ENCODE assay signal across 33 cellular contexts in the genomic region with DNA sequence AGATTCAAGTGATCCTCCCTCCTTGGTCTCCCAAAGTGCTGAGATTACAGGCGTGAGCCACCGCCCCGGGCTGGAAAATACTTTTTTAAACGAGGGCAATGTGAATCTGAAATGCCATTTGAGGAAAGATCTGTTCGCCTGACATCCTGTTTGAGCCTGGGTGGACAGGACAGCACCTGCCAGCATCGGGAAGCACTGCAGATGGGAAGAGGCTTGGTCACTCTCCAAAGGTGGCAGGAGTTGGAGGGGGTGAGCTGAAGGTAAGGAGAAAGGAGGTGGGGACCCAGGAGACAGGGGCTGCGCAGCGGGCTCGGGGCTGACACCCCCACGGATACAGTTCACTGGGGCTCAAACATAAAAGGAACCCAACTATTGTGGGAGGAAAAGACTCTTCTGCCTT. TPM values are rescaled to one million over a fixed set of nuclear protein-coding genes. Genes with fewer than 3 reads are reported as not detected.
"Had no signal": no experiment of that assay in that cellular context is flagged by ENCODE, and none has a peak within 500 bp of the region (broad histone marks: within the 10 kb centered on the region; RNA-seq: fewer than 3 reads in every experiment).

No MANE protein-coding gene starts in this region.

- H3K27ac Mint-ChIP-seq: nephron; stimulated activated effector memory CD8-positive, alpha-beta T cell treated with anti-CD3 and anti-CD28 coated beads, Interleukin-12 subunit alpha, Interleukin-12 subunit beta, amount 100 ng/mL, for 72 hours had no signal

- DNase-seq: colonic mucosa; dermis blood vessel endothelial cell; effector memory CD4-positive, alpha-beta T cell; foreskin keratinocyte; heart left ventricle; kidney; mesenchymal stem cell; midbrain; naive thymus-derived CD4-positive, alpha-beta T cell; sigmoid colon; stimulated activated CD4-positive, alpha-beta T cell treated with anti-CD3 and anti-CD28 coated beads, Interleukin-2, amount 100 ng/mL, for 24 hours; stimulated activated CD4-positive, alpha-beta T cell treated with anti-CD3 and anti-CD28 coated beads, Interleukin-4, amount 100 ng/mL, for 24 hours; stimulated activated naive CD4-positive, alpha-beta T cell treated with Interleukin-2 at 50 U/mL for 16 hours; upper lobe of left lung had no signal

- H3K9me3 Mint-ChIP-seq: naive thymus-derived CD4-positive, alpha-beta T cell; nephron; stimulated activated effector memory CD8-positive, alpha-beta T cell treated with anti-CD3 and anti-CD28 coated beads, Interleukin-12 subunit alpha, Interleukin-12 subunit beta, amount 100 ng/mL, for 72 hours had no signal

- H3K4me1 Mint-ChIP-seq: stimulated activated effector memory CD8-positive, alpha-beta T cell treated with anti-CD3 and anti-CD28 coated beads, Interleukin-12 subunit alpha, Interleukin-12 subunit beta, amount 100 ng/mL, for 72 hours had no signal

- H3K27me3 Mint-ChIP-seq: naive thymus-derived CD4-positive, alpha-beta T cell had no signal

- H3K27ac ChIP-seq: colonic mucosa, esophagus muscularis mucosa, foreskin keratinocyte, gastroesophageal sphincter, heart left ventricle, hepatocyte, neutrophil, parathyroid adenoma, prostate gland, right atrium auricular region, sigmoid colon, thoracic aorta, tibial nerve, upper lobe of left lung had no signal

- H3K4me3 Mint-ChIP-seq: naive thymus-derived CD4-positive, alpha-beta T cell; nephron; stimulated activated effector memory CD8-positive, alpha-beta T cell treated with anti-CD3 and anti-CD28 coated beads, Interleukin-12 subunit alpha, Interleukin-12 subunit beta, amount 100 ng/mL, for 72 hours had no signal

- ATAC-seq: foreskin keratinocyte; gastroesophageal sphincter; heart left ventricle; left lobe of liver; naive thymus-derived CD4-positive, alpha-beta T cell; stimulated activated effector memory CD8-positive, alpha-beta T cell treated with anti-CD3 and anti-CD28 coated beads, Interleukin-12 subunit alpha, Interleukin-12 subunit beta, amount 100 ng/mL, for 72 hours had no signal

RNA-seq across cellular contexts. Expression of gene TMEM235, which starts 21.3 kb away (rescaled TPM):
- total RNA-seq: chondrocyte; colonic mucosa; epithelial cell of proximal tubule; esophagus muscularis mucosa; fibroblast of lung; foreskin keratinocyte; gastroesophageal sphincter; heart left ventricle; kidney; left lobe of liver; liver; mucosa of gallbladder; naive thymus-derived CD4-positive, alpha-beta T cell; omental fat pad; prostate gland; right atrium auricular region; sigmoid colon; skeletal muscle tissue; thoracic aorta; tibial nerve; upper lobe of left lung had no signal
